ENCODE assay signal across 1 cellular context in the genomic region with DNA sequence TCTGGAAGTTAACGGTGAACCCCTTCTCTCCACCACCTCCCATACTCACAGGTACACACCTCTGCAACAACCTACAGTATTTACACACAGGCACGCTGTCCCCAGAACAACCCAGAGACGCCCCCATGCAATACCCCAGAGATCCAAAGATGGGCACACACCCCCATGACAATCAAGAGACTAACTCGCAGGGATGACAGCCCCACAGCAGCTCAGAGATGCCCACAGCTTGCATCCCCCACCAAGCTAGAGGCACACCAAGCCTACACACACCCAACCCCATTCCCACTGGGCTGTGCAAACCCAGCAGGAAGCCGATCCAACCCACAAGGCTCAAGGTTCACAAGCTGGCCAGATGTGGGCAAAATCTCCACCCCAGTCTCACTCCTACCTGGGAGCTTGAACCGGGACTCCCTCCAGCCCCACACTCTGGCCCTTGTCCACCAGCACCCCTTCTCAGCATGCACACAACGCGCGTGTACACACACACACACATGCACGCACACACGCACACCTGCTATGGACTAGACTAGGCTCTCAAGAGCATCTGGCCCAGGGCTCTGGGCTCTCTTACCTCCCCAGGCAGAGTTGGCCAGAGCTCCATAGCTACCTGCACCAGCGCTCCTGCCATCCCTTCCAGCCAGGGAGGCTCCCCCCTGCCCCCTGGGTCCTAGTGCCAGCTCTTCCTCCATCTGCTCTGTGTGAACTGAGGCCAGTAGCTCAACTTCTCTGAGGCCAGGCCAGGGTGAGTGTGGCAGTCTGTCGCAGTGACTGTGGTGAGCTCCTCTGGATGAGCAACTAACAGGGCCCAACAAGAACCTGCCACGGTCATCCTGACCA.
TF ChIP-seq lines count a peak whose summit lies in the region.

No MANE protein-coding gene starts in this region.

TF ChIP-seq in HepG2, 621 proteins besides CTCF, POLR2A, EP300 and RAD21 (continued from another document and continues in another):
- TF ChIP-seq TOPORS (CRISPR knock-in tag; IDR thresholded peaks at IDR 0.05) (no peak), ZNF563 (CRISPR knock-in tag; IDR thresholded peaks at IDR 0.05) (no peak), ZNF607 (CRISPR knock-in tag; IDR thresholded peaks at IDR 0.05; ENCODE audit: borderline replicate concordance) (no peak), NONO (IDR thresholded peaks at IDR 0.05) (no peak), NONO (CRISPR knock-in tag; conservative IDR thresholded peaks at IDR 0.05) (0 out of 2 replicates have a peak, but pooled peaks have one; percentile 3), ERF (CRISPR knock-in tag; IDR thresholded peaks at IDR 0.05) (0 out of 2 replicates have a peak, but pooled peaks have one; percentile 14), MZF1 (CRISPR knock-in tag; IDR thresholded peaks at IDR 0.05; ENCODE audit: borderline replicate concordance) (0 out of 2 replicates have a peak, but pooled peaks have one; percentile 77), FOXM1 (CRISPR knock-in tag; IDR thresholded peaks at IDR 0.05) (no peak), IKZF4 (CRISPR knock-in tag; IDR thresholded peaks at IDR 0.05; ENCODE audit: borderline replicate concordance, low read depth, not compliant biosample characterization) (peak; percentile 26), SIX4 (CRISPR knock-in tag; IDR thresholded peaks at IDR 0.05) (no peak), GABPB1 (CRISPR knock-in tag; IDR thresholded peaks at IDR 0.05) (peak; percentile 26; the same call in 1 of the 2 replicates), GATAD1 (CRISPR knock-in tag; IDR thresholded peaks at IDR 0.05) (0 out of 2 replicates have a peak, but pooled peaks have one; percentile 3), ZFY (CRISPR knock-in tag; IDR thresholded peaks at IDR 0.05) (peak; percentile 47; the same call in 1 of the 2 replicates), ZNF790 (CRISPR knock-in tag; IDR thresholded peaks at IDR 0.05; ENCODE audit: borderline replicate concordance) (no peak), ZEB1 (IDR thresholded peaks at IDR 0.05; ENCODE audit: insufficient replicate concordance, low read depth) (no peak), PRMT3 (CRISPR knock-in tag; IDR thresholded peaks at IDR 0.05; ENCODE audit: borderline replicate concordance, low read depth) (no peak), MTF1 (CRISPR knock-in tag; IDR thresholded peaks at IDR 0.05) (no peak), ZNF225 (CRISPR knock-in tag; IDR thresholded peaks at IDR 0.05) (0 out of 2 replicates have a peak, but pooled peaks have one; percentile 26), MAZ (IDR thresholded peaks at IDR 0.05; ENCODE audit: borderline replicate concordance, low read depth, low read length) (no peak; the same call in 1 of the 2 replicates), MAZ (CRISPR knock-in tag; IDR thresholded peaks at IDR 0.05; ENCODE audit: low read depth) (peak; percentile 42; the same call in 1 of the 2 replicates), NAIF1 (CRISPR knock-in tag; IDR thresholded peaks at IDR 0.05; ENCODE audit: borderline replicate concordance) (no peak), ZNF562 (CRISPR knock-in tag; IDR thresholded peaks at IDR 0.05; ENCODE audit: borderline replicate concordance) (no peak), ZNF816 (CRISPR knock-in tag; IDR thresholded peaks at IDR 0.05; ENCODE audit: borderline replicate concordance) (no peak), ZNF33A (CRISPR knock-in tag; IDR thresholded peaks at IDR 0.05; ENCODE audit: borderline replicate concordance) (no peak), HCFC1 (IDR thresholded peaks at IDR 0.05; ENCODE audit: low read depth, low read length) (no peak), ZNF224 (CRISPR knock-in tag; IDR thresholded peaks at IDR 0.05) (no peak), ZNF644 (CRISPR knock-in tag; IDR thresholded peaks at IDR 0.05; ENCODE audit: low read depth) (no peak), ZNF143 (CRISPR knock-in tag; IDR thresholded peaks at IDR 0.05) (peak; percentile 28; the same call in 1 of the 2 replicates), RCOR2 (CRISPR knock-in tag; IDR thresholded peaks at IDR 0.05) (peak; percentile 30; the same call in 1 of the 2 replicates), RXRA (CRISPR knock-in tag; IDR thresholded peaks at IDR 0.05) (no peak), HIVEP1 (CRISPR knock-in tag; IDR thresholded peaks at IDR 0.05) (peak; percentile 36; the same call in 1 of the 2 replicates), MED13 (CRISPR knock-in tag; IDR thresholded peaks at IDR 0.05) (peak; percentile 41; the same call in 1 of the 2 replicates)
- TF ChIP-seq, protein P1, sequence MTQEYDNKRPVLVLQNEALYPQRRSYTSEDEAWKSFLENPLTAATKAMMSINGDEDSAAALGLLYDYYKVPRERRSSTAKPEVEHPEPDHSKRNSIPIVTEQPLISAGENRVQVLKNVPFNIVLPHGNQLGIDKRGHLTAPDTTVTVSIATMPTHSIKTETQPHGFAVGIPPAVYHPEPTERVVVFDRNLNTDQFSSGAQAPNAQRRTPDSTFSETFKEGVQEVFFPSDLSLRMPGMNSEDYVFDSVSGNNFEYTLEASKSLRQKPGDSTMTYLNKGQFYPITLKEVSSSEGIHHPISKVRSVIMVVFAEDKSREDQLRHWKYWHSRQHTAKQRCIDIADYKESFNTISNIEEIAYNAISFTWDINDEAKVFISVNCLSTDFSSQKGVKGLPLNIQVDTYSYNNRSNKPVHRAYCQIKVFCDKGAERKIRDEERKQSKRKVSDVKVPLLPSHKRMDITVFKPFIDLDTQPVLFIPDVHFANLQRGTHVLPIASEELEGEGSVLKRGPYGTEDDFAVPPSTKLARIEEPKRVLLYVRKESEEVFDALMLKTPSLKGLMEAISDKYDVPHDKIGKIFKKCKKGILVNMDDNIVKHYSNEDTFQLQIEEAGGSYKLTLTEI (CRISPR knock-in tag; conservative IDR thresholded peaks at IDR 0.05), result no peak
- TF ChIP-seq, protein P2, sequence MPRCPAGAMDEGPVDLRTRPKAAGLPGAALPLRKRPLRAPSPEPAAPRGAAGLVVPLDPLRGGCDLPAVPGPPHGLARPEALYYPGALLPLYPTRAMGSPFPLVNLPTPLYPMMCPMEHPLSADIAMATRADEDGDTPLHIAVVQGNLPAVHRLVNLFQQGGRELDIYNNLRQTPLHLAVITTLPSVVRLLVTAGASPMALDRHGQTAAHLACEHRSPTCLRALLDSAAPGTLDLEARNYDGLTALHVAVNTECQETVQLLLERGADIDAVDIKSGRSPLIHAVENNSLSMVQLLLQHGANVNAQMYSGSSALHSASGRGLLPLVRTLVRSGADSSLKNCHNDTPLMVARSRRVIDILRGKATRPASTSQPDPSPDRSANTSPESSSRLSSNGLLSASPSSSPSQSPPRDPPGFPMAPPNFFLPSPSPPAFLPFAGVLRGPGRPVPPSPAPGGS (CRISPR knock-in tag; IDR thresholded peaks at IDR 0.05), result 0 out of 2 replicates have a peak, but pooled peaks have one; percentile 29
- TF ChIP-seq, protein P3, sequence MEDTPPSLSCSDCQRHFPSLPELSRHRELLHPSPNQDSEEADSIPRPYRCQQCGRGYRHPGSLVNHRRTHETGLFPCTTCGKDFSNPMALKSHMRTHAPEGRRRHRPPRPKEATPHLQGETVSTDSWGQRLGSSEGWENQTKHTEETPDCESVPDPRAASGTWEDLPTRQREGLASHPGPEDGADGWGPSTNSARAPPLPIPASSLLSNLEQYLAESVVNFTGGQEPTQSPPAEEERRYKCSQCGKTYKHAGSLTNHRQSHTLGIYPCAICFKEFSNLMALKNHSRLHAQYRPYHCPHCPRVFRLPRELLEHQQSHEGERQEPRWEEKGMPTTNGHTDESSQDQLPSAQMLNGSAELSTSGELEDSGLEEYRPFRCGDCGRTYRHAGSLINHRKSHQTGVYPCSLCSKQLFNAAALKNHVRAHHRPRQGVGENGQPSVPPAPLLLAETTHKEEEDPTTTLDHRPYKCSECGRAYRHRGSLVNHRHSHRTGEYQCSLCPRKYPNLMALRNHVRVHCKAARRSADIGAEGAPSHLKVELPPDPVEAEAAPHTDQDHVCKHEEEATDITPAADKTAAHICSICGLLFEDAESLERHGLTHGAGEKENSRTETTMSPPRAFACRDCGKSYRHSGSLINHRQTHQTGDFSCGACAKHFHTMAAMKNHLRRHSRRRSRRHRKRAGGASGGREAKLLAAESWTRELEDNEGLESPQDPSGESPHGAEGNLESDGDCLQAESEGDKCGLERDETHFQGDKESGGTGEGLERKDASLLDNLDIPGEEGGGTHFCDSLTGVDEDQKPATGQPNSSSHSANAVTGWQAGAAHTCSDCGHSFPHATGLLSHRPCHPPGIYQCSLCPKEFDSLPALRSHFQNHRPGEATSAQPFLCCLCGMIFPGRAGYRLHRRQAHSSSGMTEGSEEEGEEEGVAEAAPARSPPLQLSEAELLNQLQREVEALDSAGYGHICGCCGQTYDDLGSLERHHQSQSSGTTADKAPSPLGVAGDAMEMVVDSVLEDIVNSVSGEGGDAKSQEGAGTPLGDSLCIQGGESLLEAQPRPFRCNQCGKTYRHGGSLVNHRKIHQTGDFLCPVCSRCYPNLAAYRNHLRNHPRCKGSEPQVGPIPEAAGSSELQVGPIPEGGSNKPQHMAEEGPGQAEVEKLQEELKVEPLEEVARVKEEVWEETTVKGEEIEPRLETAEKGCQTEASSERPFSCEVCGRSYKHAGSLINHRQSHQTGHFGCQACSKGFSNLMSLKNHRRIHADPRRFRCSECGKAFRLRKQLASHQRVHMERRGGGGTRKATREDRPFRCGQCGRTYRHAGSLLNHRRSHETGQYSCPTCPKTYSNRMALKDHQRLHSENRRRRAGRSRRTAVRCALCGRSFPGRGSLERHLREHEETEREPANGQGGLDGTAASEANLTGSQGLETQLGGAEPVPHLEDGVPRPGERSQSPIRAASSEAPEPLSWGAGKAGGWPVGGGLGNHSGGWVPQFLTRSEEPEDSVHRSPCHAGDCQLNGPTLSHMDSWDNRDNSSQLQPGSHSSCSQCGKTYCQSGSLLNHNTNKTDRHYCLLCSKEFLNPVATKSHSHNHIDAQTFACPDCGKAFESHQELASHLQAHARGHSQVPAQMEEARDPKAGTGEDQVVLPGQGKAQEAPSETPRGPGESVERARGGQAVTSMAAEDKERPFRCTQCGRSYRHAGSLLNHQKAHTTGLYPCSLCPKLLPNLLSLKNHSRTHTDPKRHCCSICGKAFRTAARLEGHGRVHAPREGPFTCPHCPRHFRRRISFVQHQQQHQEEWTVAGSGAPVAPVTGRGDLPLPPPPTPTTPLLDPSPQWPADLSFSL (CRISPR knock-in tag; IDR thresholded peaks at IDR 0.05), result no peak; the same call in 1 of the 2 replicates
- TF ChIP-seq, protein P4, sequence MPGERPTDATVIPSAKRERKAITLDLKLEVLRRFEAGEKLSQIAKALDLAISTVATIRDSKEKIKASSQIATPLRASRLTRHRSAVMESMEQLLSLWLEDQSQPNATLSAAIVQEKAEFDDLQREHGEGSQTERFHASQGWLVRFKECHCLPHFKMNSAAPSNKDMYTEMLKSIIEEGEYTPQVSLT (CRISPR knock-in tag; IDR thresholded peaks at IDR 0.05; ENCODE audit: borderline replicate concordance, low read depth), result no peak
- TF ChIP-seq, protein P5, sequence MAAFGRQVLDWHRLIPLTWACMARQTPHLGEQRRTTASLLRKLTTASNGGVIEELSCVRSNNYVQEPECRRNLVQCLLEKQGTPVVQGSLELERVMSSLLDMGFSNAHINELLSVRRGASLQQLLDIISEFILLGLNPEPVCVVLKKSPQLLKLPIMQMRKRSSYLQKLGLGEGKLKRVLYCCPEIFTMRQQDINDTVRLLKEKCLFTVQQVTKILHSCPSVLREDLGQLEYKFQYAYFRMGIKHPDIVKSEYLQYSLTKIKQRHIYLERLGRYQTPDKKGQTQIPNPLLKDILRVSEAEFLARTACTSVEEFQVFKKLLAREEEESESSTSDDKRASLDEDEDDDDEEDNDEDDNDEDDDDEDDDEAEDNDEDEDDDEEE (CRISPR knock-in tag; IDR thresholded peaks at IDR 0.05), result no peak
- TF ChIP-seq, protein P6, sequence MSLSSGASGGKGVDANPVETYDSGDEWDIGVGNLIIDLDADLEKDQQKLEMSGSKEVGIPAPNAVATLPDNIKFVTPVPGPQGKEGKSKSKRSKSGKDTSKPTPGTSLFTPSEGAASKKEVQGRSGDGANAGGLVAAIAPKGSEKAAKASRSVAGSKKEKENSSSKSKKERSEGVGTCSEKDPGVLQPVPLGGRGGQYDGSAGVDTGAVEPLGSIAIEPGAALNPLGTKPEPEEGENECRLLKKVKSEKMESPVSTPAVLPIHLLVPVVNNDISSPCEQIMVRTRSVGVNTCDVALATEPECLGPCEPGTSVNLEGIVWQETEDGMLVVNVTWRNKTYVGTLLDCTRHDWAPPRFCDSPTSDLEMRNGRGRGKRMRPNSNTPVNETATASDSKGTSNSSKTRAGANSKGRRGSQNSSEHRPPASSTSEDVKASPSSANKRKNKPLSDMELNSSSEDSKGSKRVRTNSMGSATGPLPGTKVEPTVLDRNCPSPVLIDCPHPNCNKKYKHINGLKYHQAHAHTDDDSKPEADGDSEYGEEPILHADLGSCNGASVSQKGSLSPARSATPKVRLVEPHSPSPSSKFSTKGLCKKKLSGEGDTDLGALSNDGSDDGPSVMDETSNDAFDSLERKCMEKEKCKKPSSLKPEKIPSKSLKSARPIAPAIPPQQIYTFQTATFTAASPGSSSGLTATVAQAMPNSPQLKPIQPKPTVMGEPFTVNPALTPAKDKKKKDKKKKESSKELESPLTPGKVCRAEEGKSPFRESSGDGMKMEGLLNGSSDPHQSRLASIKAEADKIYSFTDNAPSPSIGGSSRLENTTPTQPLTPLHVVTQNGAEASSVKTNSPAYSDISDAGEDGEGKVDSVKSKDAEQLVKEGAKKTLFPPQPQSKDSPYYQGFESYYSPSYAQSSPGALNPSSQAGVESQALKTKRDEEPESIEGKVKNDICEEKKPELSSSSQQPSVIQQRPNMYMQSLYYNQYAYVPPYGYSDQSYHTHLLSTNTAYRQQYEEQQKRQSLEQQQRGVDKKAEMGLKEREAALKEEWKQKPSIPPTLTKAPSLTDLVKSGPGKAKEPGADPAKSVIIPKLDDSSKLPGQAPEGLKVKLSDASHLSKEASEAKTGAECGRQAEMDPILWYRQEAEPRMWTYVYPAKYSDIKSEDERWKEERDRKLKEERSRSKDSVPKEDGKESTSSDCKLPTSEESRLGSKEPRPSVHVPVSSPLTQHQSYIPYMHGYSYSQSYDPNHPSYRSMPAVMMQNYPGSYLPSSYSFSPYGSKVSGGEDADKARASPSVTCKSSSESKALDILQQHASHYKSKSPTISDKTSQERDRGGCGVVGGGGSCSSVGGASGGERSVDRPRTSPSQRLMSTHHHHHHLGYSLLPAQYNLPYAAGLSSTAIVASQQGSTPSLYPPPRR (CRISPR knock-in tag; IDR thresholded peaks at IDR 0.05; ENCODE audit: borderline replicate concordance), result peak; percentile 18
- TF ChIP-seq, protein P7, sequence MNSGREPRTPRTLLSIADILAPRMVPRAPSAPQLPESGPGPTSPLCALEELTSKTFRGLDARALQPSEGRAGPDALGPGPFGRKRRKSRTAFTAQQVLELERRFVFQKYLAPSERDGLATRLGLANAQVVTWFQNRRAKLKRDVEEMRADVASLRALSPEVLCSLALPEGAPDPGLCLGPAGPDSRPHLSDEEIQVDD (CRISPR knock-in tag; IDR thresholded peaks at IDR 0.05; ENCODE audit: borderline replicate concordance), result no peak
- TF ChIP-seq, protein P8, sequence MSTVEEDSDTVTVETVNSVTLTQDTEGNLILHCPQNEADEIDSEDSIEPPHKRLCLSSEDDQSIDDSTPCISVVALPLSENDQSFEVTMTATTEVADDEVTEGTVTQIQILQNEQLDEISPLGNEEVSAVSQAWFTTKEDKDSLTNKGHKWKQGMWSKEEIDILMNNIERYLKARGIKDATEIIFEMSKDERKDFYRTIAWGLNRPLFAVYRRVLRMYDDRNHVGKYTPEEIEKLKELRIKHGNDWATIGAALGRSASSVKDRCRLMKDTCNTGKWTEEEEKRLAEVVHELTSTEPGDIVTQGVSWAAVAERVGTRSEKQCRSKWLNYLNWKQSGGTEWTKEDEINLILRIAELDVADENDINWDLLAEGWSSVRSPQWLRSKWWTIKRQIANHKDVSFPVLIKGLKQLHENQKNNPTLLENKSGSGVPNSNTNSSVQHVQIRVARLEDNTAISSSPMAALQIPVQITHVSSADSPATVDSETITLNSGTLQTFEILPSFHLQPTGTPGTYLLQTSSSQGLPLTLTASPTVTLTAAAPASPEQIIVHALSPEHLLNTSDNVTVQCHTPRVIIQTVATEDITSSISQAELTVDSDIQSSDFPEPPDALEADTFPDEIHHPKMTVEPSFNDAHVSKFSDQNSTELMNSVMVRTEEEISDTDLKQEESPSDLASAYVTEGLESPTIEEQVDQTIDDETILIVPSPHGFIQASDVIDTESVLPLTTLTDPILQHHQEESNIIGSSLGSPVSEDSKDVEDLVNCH (CRISPR knock-in tag; IDR thresholded peaks at IDR 0.05), result no peak
